Comparison of ENCODE assay signal across 8 cellular contexts in genomic region chr19:35269425-35270117, GRCh38. TPM values are rescaled to one million over a fixed set of nuclear protein-coding genes. Genes with fewer than 3 reads are reported as not detected.
DNase-seq lines count a peak whose midpoint lies in the region; ATAC-seq and TF ChIP-seq lines count a peak whose summit lies in the region.

No MANE protein-coding gene starts in this region.

- H3K27ac ChIP-seq in DND-41 (ENCODE audit: low read length) (peak overlapping the region; percentile 93), Karpas-422 (ENCODE audit: low read length) (peak overlapping the region; percentile 61; the same call in 1 of the 2 replicates), SJCRH30 (peak overlapping the region; percentile 64; the same call in 1 of the 2 replicates), temporal lobe (ENCODE audit: low read depth, low read length) (peak overlapping the region; percentile 85)

- no peaks in the 10 kb centered on the region for H3K9me3 ChIP-seq in DND-41 (ENCODE audit: insufficient read depth, low read length, severe bottlenecking)
- no peaks in the 10 kb centered on the region for H3K9me3 ChIP-seq in Karpas-422 (ENCODE audit: low read length)
- no peaks in the 10 kb centered on the region for H3K9me3 ChIP-seq in SJCRH30 (replicated peaks)

- TF ChIP-seq CTCF in DND-41 (IDR thresholded peaks at IDR 0.05; ENCODE audit: borderline replicate concordance, extremely low read depth, low read length, poor library complexity, severe bottlenecking), result peak; percentile 61

- H2AFZ ChIP-seq in DND-41 (ENCODE audit: low read depth, low read length), result peak overlapping the region; percentile 83
- no peak overlapping the region for H2AFZ ChIP-seq in Karpas-422 (ENCODE audit: low read length)

- H3K9ac ChIP-seq in DND-41 (ENCODE audit: low read depth, low read length), result peak overlapping the region; percentile 92
- peak overlapping the region; percentile 81 for H3K9ac ChIP-seq in Karpas-422 (ENCODE audit: low read length)

- DNase-seq in DND-41 (peak; percentile 74), Karpas-422 (peak; percentile 89), SJCRH30 (peak; percentile 92 to 94), germinal center (ENCODE audit: low spot score) (peak; percentile 77), occipital lobe (lab: John Stamatoyannopoulos, UW) (peak; percentile 68)
- peak; percentile 80 for DNase-seq in activated naive CD4-positive, alpha-beta T cell treated with Interleukin-2 at 50 U/mL for 16 hours

- H4K20me1 ChIP-seq in DND-41 (ENCODE audit: insufficient read depth, low read length) (peaks cover 30% of the 10 kb centered on the region), Karpas-422 (ENCODE audit: insufficient read depth, low read depth, low read length) (peaks cover 15% of the 10 kb centered on the region; the same call in 1 of the 2 replicates)

- H3K4me3 ChIP-seq in DND-41 (ENCODE audit: low read depth in 1 of 2, low read length in 2 of 2) (peak overlapping the region; percentile 61 to 91; a peak in 3 of 4 replicates), Karpas-422 (ENCODE audit: low read length) (peak overlapping the region; percentile 69), SJCRH30 (peak overlapping the region; percentile 96)

- no peaks in the 10 kb centered on the region for H3K27me3 ChIP-seq in DND-41 (ENCODE audit: insufficient read depth, low read length, poor library complexity)
- no peaks in the 10 kb centered on the region for H3K27me3 ChIP-seq in Karpas-422 (ENCODE audit: low read length)
- H3K27me3 ChIP-seq in SJCRH30, result no peaks in the 10 kb centered on the region

- peak overlapping the region; percentile 91 for H3K4me2 ChIP-seq in DND-41 (ENCODE audit: insufficient read depth, low read length)
- peak overlapping the region; percentile 78 for H3K4me2 ChIP-seq in Karpas-422 (ENCODE audit: low read depth, low read length, poor library complexity, severe bottlenecking)

- H3K36me3 ChIP-seq in DND-41 (ENCODE audit: insufficient read depth, low read length) (peaks cover 57% of the 10 kb centered on the region), Karpas-422 (ENCODE audit: insufficient read depth, low read length) (peaks cover 12% of the 10 kb centered on the region; the same call in 1 of the 2 replicates), SJCRH30 (peaks cover 22% of the 10 kb centered on the region)

- peaks cover 42% of the 10 kb centered on the region for H3K79me2 ChIP-seq in DND-41 (ENCODE audit: insufficient read depth, low read length)
- no peaks in the 10 kb centered on the region for H3K79me2 ChIP-seq in Karpas-422 (ENCODE audit: low read length)

- ATAC-seq in DND-41 (ENCODE audit: insufficient read depth, low read depth) (peak; percentile 62), GM21737 (IDR thresholded peaks at IDR 0.05; ENCODE audit: unreplicated experiment) (peak; percentile 41)

- H3K4me1 ChIP-seq in DND-41 (ENCODE audit: insufficient read depth, low read length) (peaks cover 32% of the 10 kb centered on the region), Karpas-422 (ENCODE audit: low read length) (peaks cover 45% of the 10 kb centered on the region), SJCRH30 (no peaks in the 10 kb centered on the region)

- no peaks in the 10 kb centered on the region for H3K9me2 ChIP-seq in Karpas-422 (replicated peaks; ENCODE audit: insufficient read depth, low read length)

RNA-seq across cellular contexts. Expression of gene USF2, which starts 0.8 kb away (rescaled TPM):
- 97.9 and 224 TPM in 2 replicates for total RNA-seq in Karpas-422 (2014; rRNA removed; shearing (Covaris generic); ENCODE audit: low replicate concordance)
- total RNA-seq in SJCRH30 (2014; rRNA removed; shearing (Covaris generic)), result 104 and 105 TPM in 2 replicates
- total RNA-seq in occipital lobe (36.0 TPM), temporal lobe (36.6 TPM)

RNA-seq across cellular contexts. Expression of gene HAMP, which starts 12.8 kb away (rescaled TPM):
- 0.45 TPM in 1 of 2 replicates, not detected in the other for total RNA-seq in Karpas-422 (2014; rRNA removed; shearing (Covaris generic); ENCODE audit: low replicate concordance)
- 0.47 and 0.68 TPM in 2 replicates for total RNA-seq in SJCRH30 (2014; rRNA removed; shearing (Covaris generic))
- total RNA-seq in occipital lobe (not detected), temporal lobe (not detected)

RNA-seq across cellular contexts. Expression of gene LSR, which starts 20.8 kb away (rescaled TPM):
- 0.63 and 1.2 TPM in 2 replicates for total RNA-seq in Karpas-422 (2014; rRNA removed; shearing (Covaris generic); ENCODE audit: low replicate concordance)
- total RNA-seq in SJCRH30 (2014; rRNA removed; shearing (Covaris generic)), result 0.59 and 0.96 TPM in 2 replicates
- total RNA-seq in occipital lobe (3.1 TPM), temporal lobe (1.7 TPM)

RNA-seq across cellular contexts. Expression of gene MAG, which starts 22.4 kb away (rescaled TPM):
- total RNA-seq in Karpas-422 (2014; rRNA removed; shearing (Covaris generic); ENCODE audit: low replicate concordance), result 0.36 TPM in 1 of 2 replicates, not detected in the other
- 1.2 and 3.6 TPM in 2 replicates for total RNA-seq in SJCRH30 (2014; rRNA removed; shearing (Covaris generic))
- total RNA-seq in occipital lobe (0.47 TPM), temporal lobe (0.49 TPM)

RNA-seq across cellular contexts. Expression of gene FAM187B, which starts 41.0 kb away (rescaled TPM):
- not detected in 2 replicates for total RNA-seq in Karpas-422 (2014; rRNA removed; shearing (Covaris generic); ENCODE audit: low replicate concordance)
- total RNA-seq in SJCRH30 (2014; rRNA removed; shearing (Covaris generic)), result not detected in 2 replicates
- total RNA-seq in occipital lobe (not detected), temporal lobe (not detected)

Comparison
In these comparisons a context has a peak if more than half of its experiments do, and no peak if none do; other contexts are left out.
1. Peak in every context shown above with its lines: DNase-seq, ATAC-seq, H3K4me3 ChIP-seq and H3K27ac ChIP-seq.